8 cellular contexts compared by ENCODE assay signal in genomic region chr15:50414624-50415023, GRCh38.
"Had no signal": no experiment of that assay in that cellular context is flagged by ENCODE, and none has a peak within 500 bp of the region (broad histone marks: within the 10 kb centered on the region; RNA-seq: fewer than 3 reads in every experiment).

No MANE protein-coding gene starts in this region.

- H3K4me3 ChIP-seq: GM12878 had no signal

- FAIRE-seq: G401.6, GM12878, GM12891, GM12892, GM18507, GM19239 had no signal

- DNase-seq: GDM1, GF-D8 had no signal

- ATAC-seq: GM12878 had no signal
